In genomic region chr3:162719684-162720341, GRCh38 we compare ENCODE assay signal across 11 cellular contexts.
DNase-seq lines count a peak whose midpoint lies in the region; ATAC-seq and TF ChIP-seq lines count a peak whose summit lies in the region.
"Had no signal": no experiment of that assay in that cellular context is flagged by ENCODE, and none has a peak within 500 bp of the region (broad histone marks: within the 10 kb centered on the region; RNA-seq: fewer than 3 reads in every experiment).

No MANE protein-coding gene starts in this region.

- H3K4me1 Mint-ChIP-seq in chondrocyte (ENCODE audit: low read depth): peaks cover 16% of the 10 kb centered on the region
- H3K4me1 Mint-ChIP-seq: central memory CD8-positive, alpha-beta T cell; nephron had no signal

- no peak overlapping the region for H3K4me3 Mint-ChIP-seq in chondrocyte (ENCODE audit: unreplicated experiment)
- H3K4me3 Mint-ChIP-seq: central memory CD8-positive, alpha-beta T cell; nephron; T-helper 1 cell treated with Interleukin-12 subunit alpha and Interleukin-12 subunit beta and Interleukin-4 antibody, amounts not matched to agents 30 μg/mL and 1 μg/mL, for 36 hours had no signal

- DNase-seq in EH (ENCODE audit: low read depth): peak; percentile 95
- DNase-seq in MG63: peak; percentile 11
- DNase-seq in chondrocyte (ENCODE audit: low spot score): no peak
- no peak for DNase-seq in mucosa of descending colon
- no peak for DNase-seq in anterior cingulate cortex (lab: John Stamatoyannopoulos, UW)
- DNase-seq in NCI-H1930 (lab: John Stamatoyannopoulos, UW): no peak
- no peak for DNase-seq in NCI-H510A treated with DMSO at 0.1 percent for 48 hours (lab: John Stamatoyannopoulos, UW)
- no peak for DNase-seq in activated CD8-positive, alpha-beta memory T cell treated with anti-CD3 and anti-CD28 coated beads, Interleukin-2, amount 50 U/mL, for 48 hours

- H3K9me3 ChIP-seq in MG63: no peaks in the 10 kb centered on the region
- H3K9me3 ChIP-seq in mucosa of descending colon: no peaks in the 10 kb centered on the region

- ATAC-seq in mucosa of descending colon: peak; percentile 60

- H3K27ac Mint-ChIP-seq in chondrocyte (ENCODE audit: unreplicated experiment): peak overlapping the region; percentile 81
- H3K27ac Mint-ChIP-seq: nephron; T-helper 1 cell treated with Interleukin-12 subunit alpha and Interleukin-12 subunit beta and Interleukin-4 antibody, amounts not matched to agents 30 μg/mL and 1 μg/mL, for 36 hours had no signal

- no peaks in the 10 kb centered on the region for H3K27me3 ChIP-seq in MG63

- no peaks in the 10 kb centered on the region for H3K4me1 ChIP-seq in mucosa of descending colon (ENCODE audit: low read depth)

- H3K4me3 ChIP-seq in MG63 (no peak overlapping the region), mucosa of descending colon (no peak overlapping the region)

- H3K36me3 ChIP-seq in MG63 (no peaks in the 10 kb centered on the region), mucosa of descending colon (ENCODE audit: low read depth) (no peaks in the 10 kb centered on the region)

- no peaks in the 10 kb centered on the region for H3K27me3 Mint-ChIP-seq in chondrocyte (ENCODE audit: low read depth)
- H3K27me3 Mint-ChIP-seq: central memory CD8-positive, alpha-beta T cell had no signal

- TF ChIP-seq CTCF in chondrocyte (IDR thresholded peaks at IDR 0.05) (no peak), mucosa of descending colon (IDR thresholded peaks at IDR 0.05) (no peak)

- H3K36me3 Mint-ChIP-seq in chondrocyte (ENCODE audit: low read depth): no peaks in the 10 kb centered on the region

- no peaks in the 10 kb centered on the region for H3K9me3 Mint-ChIP-seq in chondrocyte (ENCODE audit: low read depth)
- H3K9me3 Mint-ChIP-seq: nephron; T-helper 1 cell treated with Interleukin-12 subunit alpha and Interleukin-12 subunit beta and Interleukin-4 antibody, amounts not matched to agents 30 μg/mL and 1 μg/mL, for 36 hours had no signal

- intact Hi-C loops in mucosa of descending colon (cut with DNase I, micrococcal nuclease): no loop called here

Comparison
In these comparisons a context has a peak if more than half of its experiments do, and no peak if none do; other contexts are left out.
1. DNase-seq: peak in EH (single experiment) and MG63 (single experiment); none in chondrocyte (single experiment), mucosa of descending colon (0 of 3), anterior cingulate cortex (0 of 58), NCI-H1930 (0 of 2), NCI-H510A treated with DMSO at 0.1 percent for 48 hours (single experiment) and activated CD8-positive, alpha-beta memory T cell treated with anti-CD3 and anti-CD28 coated beads, Interleukin-2, amount 50 U/mL, for 48 hours (single experiment).